In genomic region chr20:62936996-62937352, GRCh38 we compare ENCODE assay signal across 8 cellular contexts. TPM values are rescaled to one million over a fixed set of nuclear protein-coding genes. Genes with fewer than 3 reads are reported as not detected.
DNase-seq lines count a peak whose midpoint lies in the region; ATAC-seq and TF ChIP-seq lines count a peak whose summit lies in the region.

No MANE protein-coding gene starts in this region.

- H3K27me3 Mint-ChIP-seq in activated CD8-positive, alpha-beta memory T cell treated with anti-CD3 and anti-CD28 coated beads, Interleukin-2, amount 10 ng/mL, durations not matched to agents 7 days and 5 days, result no peaks in the 10 kb centered on the region

- H3K4me3 Mint-ChIP-seq in activated CD8-positive, alpha-beta memory T cell treated with anti-CD3 and anti-CD28 coated beads, Interleukin-2, amount 10 ng/mL, durations not matched to agents 7 days and 5 days, result no peak overlapping the region

- peaks cover 40% of the 10 kb centered on the region for H3K4me1 ChIP-seq in psoas muscle

- no peak for DNase-seq in activated CD8-positive, alpha-beta memory T cell treated with anti-CD3 and anti-CD28 coated beads, Interleukin-2, amount 10 ng/mL, durations not matched to agents 7 days and 5 days
- no peak for DNase-seq in activated CD8-positive, alpha-beta memory T cell treated with anti-CD3 and anti-CD28 coated beads, Interleukin-2, amount 50 U/mL, for 48 hours
- DNase-seq in fibroblast of pulmonary artery (ENCODE audit: low read depth) (peak; percentile 46), psoas muscle (no peak)

- peak overlapping the region; percentile 95 for H3K27ac Mint-ChIP-seq in activated CD8-positive, alpha-beta memory T cell treated with anti-CD3 and anti-CD28 coated beads, Interleukin-2, amount 10 ng/mL, durations not matched to agents 7 days and 5 days

- H3K9ac ChIP-seq in SU-DHL-6 (ENCODE audit: low read length), result peak overlapping the region; percentile 94

- intact Hi-C loops in psoas muscle (cut with DNase I), result loop anchor here (5.0 to 10.0 kb wide), 2 partner anchors 35 to 132 kb away; partner anchors contain the start of gene OGFR (in 1 of the 2)

- no peaks in the 10 kb centered on the region; the same call in 1 of the 2 replicates for H3K36me3 ChIP-seq in SU-DHL-6 (ENCODE audit: low read length)
- peaks cover 0 to 36% of the 10 kb centered on the region in 2 donors for H3K36me3 ChIP-seq in psoas muscle (ENCODE audit: insufficient read depth in 1 of 2, low read depth in 1 of 2)

- H3K9me2 ChIP-seq in SU-DHL-6 (replicated peaks; ENCODE audit: insufficient read depth, low read length), result no peaks in the 10 kb centered on the region

- no peak for TF ChIP-seq CTCF in SU-DHL-6 (IDR thresholded peaks at IDR 0.05; ENCODE audit: insufficient read depth, low read length, poor library complexity, severe bottlenecking)
- TF ChIP-seq CTCF in fibroblast of pulmonary artery (IDR thresholded peaks at IDR 0.05; ENCODE audit: low read length, missing control alignments), result no peak
- TF ChIP-seq CTCF in psoas muscle (IDR thresholded peaks at IDR 0.05), result no peak

- H3K9me3 Mint-ChIP-seq in activated CD8-positive, alpha-beta memory T cell treated with anti-CD3 and anti-CD28 coated beads, Interleukin-2, amount 10 ng/mL, durations not matched to agents 7 days and 5 days (ENCODE audit: low read depth), result no peaks in the 10 kb centered on the region

- CTCF ChIA-PET in activated CD8-positive, alpha-beta memory T cell treated with anti-CD3 and anti-CD28 coated beads, Interleukin-2, amount 10 ng/mL, durations not matched to agents 7 days and 5 days (lab: Charles Lee), result interaction anchor here (0.8 to 6.4 kb wide), 9 partner anchors 11 to 72 kb away, joined by 3 to 53 read pairs (median 7); partner anchors contain the start of gene DIDO1

- H3K9me3 ChIP-seq in SU-DHL-6 (ENCODE audit: insufficient read depth, low read length), result no peaks in the 10 kb centered on the region
- no peaks in the 10 kb centered on the region for H3K9me3 ChIP-seq in psoas muscle

- H3K79me2 ChIP-seq in SU-DHL-6 (ENCODE audit: insufficient read depth, low read length), result peaks cover 93% of the 10 kb centered on the region

- 0 to 1% (median 1%) methylated on average over 18 of the region's 18 CpGs for WGBS in psoas muscle, 3 donors

- H3K27me3 ChIP-seq in SU-DHL-6 (ENCODE audit: low read length) (no peaks in the 10 kb centered on the region), psoas muscle (ENCODE audit: insufficient read depth in 3 of 3, low read length in 2 of 3) (no peaks in the 10 kb centered on the region)

- H2AFZ ChIP-seq in SU-DHL-6 (ENCODE audit: low read depth, low read length, severe bottlenecking), result peak overlapping the region; percentile 93

- H3K27ac ChIP-seq in SU-DHL-6 (ENCODE audit: low read depth, low read length) (peak overlapping the region; percentile 69), psoas muscle (peak overlapping the region; percentile 93)

- H3K36me3 Mint-ChIP-seq in activated CD8-positive, alpha-beta memory T cell treated with anti-CD3 and anti-CD28 coated beads, Interleukin-2, amount 10 ng/mL, durations not matched to agents 7 days and 5 days, result peaks cover 21% of the 10 kb centered on the region

- peak overlapping the region; percentile 80 for H3K4me2 ChIP-seq in SU-DHL-6 (ENCODE audit: low read depth, low read length, poor library complexity, severe bottlenecking)

- ATAC-seq in activated CD8-positive, alpha-beta memory T cell treated with anti-CD3 and anti-CD28 coated beads, Interleukin-2, amount 10 ng/mL, durations not matched to agents 7 days and 5 days, result no peak
- ATAC-seq in psoas muscle (no peak), GM18498 (IDR thresholded peaks at IDR 0.05; ENCODE audit: unreplicated experiment) (no peak), HG03378 (IDR thresholded peaks at IDR 0.05; ENCODE audit: unreplicated experiment) (no peak), GM19395 (IDR thresholded peaks at IDR 0.05; ENCODE audit: unreplicated experiment) (no peak)

- H3F3A ChIP-seq in SU-DHL-6 (ENCODE audit: insufficient read depth), result no peaks in the 10 kb centered on the region; the same call in 1 of the 2 replicates

- H3K4me1 Mint-ChIP-seq in activated CD8-positive, alpha-beta memory T cell treated with anti-CD3 and anti-CD28 coated beads, Interleukin-2, amount 10 ng/mL, durations not matched to agents 7 days and 5 days, result peaks cover 48% of the 10 kb centered on the region

- peaks cover 18% of the 10 kb centered on the region; the same call in 1 of the 2 replicates for H4K20me1 ChIP-seq in SU-DHL-6 (ENCODE audit: low read depth, low read length)

- H3K4me3 ChIP-seq in SU-DHL-6 (ENCODE audit: insufficient read depth, low read length, poor library complexity, severe bottlenecking), result peak overlapping the region; percentile 71
- H3K4me3 ChIP-seq in fibroblast of pulmonary artery (replicated peaks; ENCODE audit: low read depth, low read length), result peak overlapping the region; percentile 95
- peak overlapping the region; percentile 93 for H3K4me3 ChIP-seq in psoas muscle

RNA-seq across cellular contexts. Expression of gene GID8, which starts 1.0 kb away (rescaled TPM):
- 10 to 100 TPM; 29.8 to 36.8 TPM for total RNA-seq in activated CD8-positive, alpha-beta memory T cell treated with anti-CD3 and anti-CD28 coated beads, Interleukin-2, amount 10 ng/mL, durations not matched to agents 7 days and 5 days
- 10 to 100 TPM; 12.8 to 14.9 (median 14.3) TPM for total RNA-seq in psoas muscle
- 10 to 100 TPM in 2 of 3 donors, 1 to 10 TPM in 1; 7.3 to 15.9 (median 14.2) TPM for polyA plus RNA-seq in psoas muscle

RNA-seq across cellular contexts. Expression of gene DIDO1, which starts 10.7 kb away (rescaled TPM):
- 10 to 100 TPM; 64.6 to 87.0 TPM for total RNA-seq in activated CD8-positive, alpha-beta memory T cell treated with anti-CD3 and anti-CD28 coated beads, Interleukin-2, amount 10 ng/mL, durations not matched to agents 7 days and 5 days
- 10 to 100 TPM; 23.0 to 32.4 (median 27.9) TPM for total RNA-seq in psoas muscle
- 10 to 100 TPM in 2 of 3 donors, 1 to 10 TPM in 1; 10.0 to 23.9 (median 12.7) TPM for polyA plus RNA-seq in psoas muscle

RNA-seq across cellular contexts. Expression of gene SLC17A9, which starts 15.5 kb away (rescaled TPM):
- 10 to 100 TPM; 26.1 to 34.1 TPM for total RNA-seq in activated CD8-positive, alpha-beta memory T cell treated with anti-CD3 and anti-CD28 coated beads, Interleukin-2, amount 10 ng/mL, durations not matched to agents 7 days and 5 days
- 1 to 10 TPM in 1 of 4 donors, under 1 TPM in 3; 0.32 to 1.0 (median 0.92) TPM for total RNA-seq in psoas muscle
- polyA plus RNA-seq in psoas muscle, result under 1 TPM; 0.59 to 0.88 (median 0.69) TPM

Comparison
In these comparisons a context has a peak if more than half of its experiments do, and no peak if none do; other contexts are left out.
1. RNA of gene SLC17A9, which starts 15.5 kb away (total RNA-seq): 26.1 to 34.1 TPM in activated CD8-positive, alpha-beta memory T cell treated with anti-CD3 and anti-CD28 coated beads, Interleukin-2, amount 10 ng/mL, durations not matched to agents 7 days and 5 days; 0.32 to 1.0 TPM in psoas muscle; every median in the first group is over 10 times any median in the second.
2. Peak in every context shown above with its lines, with median percentiles within 50 percentile points of each other: H3K4me3 ChIP-seq.